Comparison of ENCODE assay signal across 7 cellular contexts in genomic region chr11:67372232-67372992, GRCh38. TPM values are rescaled to one million over a fixed set of nuclear protein-coding genes. Genes with fewer than 3 reads are reported as not detected.
DNase-seq lines count a peak whose midpoint lies in the region; ATAC-seq, FAIRE-seq and TF ChIP-seq lines count a peak whose summit lies in the region.
"Had no signal": no experiment of that assay in that cellular context is flagged by ENCODE, and none has a peak within 500 bp of the region (broad histone marks: within the 10 kb centered on the region; RNA-seq: fewer than 3 reads in every experiment).

No MANE protein-coding gene starts in this region.

- H3K4me2 ChIP-seq in K562 (ENCODE audit: insufficient read depth, low read length), result peak overlapping the region; percentile 79

- TF ChIP-seq RAD21 in K562 (CRISPR knock-in tag; conservative IDR thresholded peaks at IDR 0.05 in 1 of 2, IDR thresholded peaks at IDR 0.05 in 1 of 2), result no peak

- 4% methylated on average over 25 of the region's 81 CpGs for WGBS in K562 (ENCODE audit: insufficient coverage, low coverage, missing lambda C conversion rate)

- peaks cover 0 to 6% of the 10 kb centered on the region in 2 donors for H3K27me3 Mint-ChIP-seq in natural killer cell (ENCODE audit: low read depth in 2 of 2)
- peaks cover 34% of the 10 kb centered on the region for H3K27me3 Mint-ChIP-seq in activated CD4-positive, alpha-beta T cell treated with anti-CD3 and anti-CD28 coated beads for 36 hours

- H3K27ac ChIP-seq in K562 (ENCODE audit: extremely low read depth, low read depth, low read length), result peak overlapping the region; percentile 95

- peak overlapping the region; percentile 57 for H3K4me3 ChIP-seq in GM12875 (ENCODE audit: low read depth, low read length)
- peak overlapping the region; percentile 96 for H3K4me3 ChIP-seq in K562

- H3K9me3 Mint-ChIP-seq in natural killer cell, result no peaks in the 10 kb centered on the region
- no peaks in the 10 kb centered on the region for H3K9me3 Mint-ChIP-seq in activated CD4-positive, alpha-beta T cell treated with anti-CD3 and anti-CD28 coated beads for 36 hours (ENCODE audit: low read depth)

- H3K36me3 ChIP-seq in K562 (ENCODE audit: control insufficient read depth, insufficient read depth, low read length), result no peaks in the 10 kb centered on the region

- H2AFZ ChIP-seq in K562 (ENCODE audit: low read depth, low read length), result peak overlapping the region; percentile 62

- no peak for TF ChIP-seq CTCF in GM12875 (IDR thresholded peaks at IDR 0.05; ENCODE audit: borderline replicate concordance, insufficient read depth, low read depth, low read length)
- TF ChIP-seq CTCF in K562 (IDR thresholded peaks at IDR 0.05 in 2 of 3, conservative IDR thresholded peaks at IDR 0.05 in 1 of 3; ENCODE audit: insufficient read depth in 2 of 3, low read depth in 1 of 3, low read length in 3 of 3), result no peak
- no peak for TF ChIP-seq CTCF in natural killer cell (IDR thresholded peaks at IDR 0.05)

- POLR2A ChIA-PET in K562 (lab: Yijun Ruan, JAX), result interaction anchor here (1.2 to 3.0 kb wide), 3 partner anchors 9 to 21 kb away, joined by 3 to 10 read pairs (median 5); no protein-coding TSS in a partner anchor
- POLR2A ChIA-PET in activated CD4-positive, alpha-beta T cell treated with anti-CD3 and anti-CD28 coated beads for 36 hours (lab: Charles Lee), result no interaction called here

- H3K27me3 ChIP-seq in K562 (ENCODE audit: control insufficient read depth in 2 of 2, insufficient read depth in 2 of 2, low read length in 2 of 2), result no peaks in the 10 kb centered on the region

- peak; percentile 5 for ATAC-seq in K562
- ATAC-seq in natural killer cell, result no peak
- ATAC-seq in activated CD4-positive, alpha-beta T cell treated with anti-CD3 and anti-CD28 coated beads for 36 hours, result no peak

- CTCF ChIA-PET in K562 (lab: Yijun Ruan, JAX; ENCODE audit: low intra/inter-chr PET ratio), result interaction anchor here (4.1 kb wide), 1 partner anchor 15 kb away, joined by 21 read pairs; no protein-coding TSS in a partner anchor
- CTCF ChIA-PET in activated CD4-positive, alpha-beta T cell treated with anti-CD3 and anti-CD28 coated beads for 36 hours (lab: Charles Lee), result interaction anchor here (0.6 to 20.0 kb wide), 8 partner anchors 9 to 41 kb away, joined by 3 to 445 read pairs (median 10); partner anchors contain the start of genes POLD4 and PPP1CA

- peak; percentile 67 to 89 (median 83) for DNase-seq in K562 (ENCODE audit: extremely low read depth in 1 of 4, low spot score in 3 of 4)
- DNase-seq in natural killer cell, result no peak
- no peak for DNase-seq in stimulated activated CD4-positive, alpha-beta T cell treated with anti-CD3 and anti-CD28 coated beads, Interleukin-4, amount 100 ng/mL, for 1 hour
- DNase-seq in activated CD4-positive, alpha-beta T cell treated with anti-CD3 and anti-CD28 coated beads, Interleukin-2, amount 50 U/mL, for 1 hour, result no peak
- no peak for DNase-seq in activated CD4-positive, alpha-beta T cell treated with anti-CD3 and anti-CD28 coated beads for 36 hours

- BruUV-seq in K562 (replicated peaks; lab: Mats Ljungman, UMichigan), result no TSS peak

- intact Hi-C loops in K562 (cut with micrococcal nuclease), result no loop called here
- intact Hi-C loops in natural killer cell (cut with micrococcal nuclease), result loop anchor here (5.0 kb wide), 2 partner anchors 85 to 105 kb away; partner anchors contain the start of genes ANKRD13D and GRK2
- intact Hi-C loops in activated CD4-positive, alpha-beta T cell treated with anti-CD3 and anti-CD28 coated beads for 36 hours (cut with DNase I, micrococcal nuclease), result no loop called here

- no peak for TF ChIP-seq EP300 in K562 (IDR thresholded peaks at IDR 0.05; ENCODE audit: low read length)

- H3K36me3 Mint-ChIP-seq in natural killer cell, result no peaks in the 10 kb centered on the region
- no peaks in the 10 kb centered on the region for H3K36me3 Mint-ChIP-seq in activated CD4-positive, alpha-beta T cell treated with anti-CD3 and anti-CD28 coated beads for 36 hours (ENCODE audit: low read depth)

- H3K9me3 ChIP-seq in K562 (replicated peaks; ENCODE audit: control insufficient read depth, insufficient read depth, low read depth, low read length), result no peaks in the 10 kb centered on the region

- peak overlapping the region; percentile 90 to 95; a peak in 3 of 4 replicates for H3K9ac ChIP-seq in K562 (ENCODE audit: insufficient read depth in 1 of 2, low read depth in 2 of 2, low read length in 2 of 2)

- H3K4me1 Mint-ChIP-seq in natural killer cell, result peaks cover 50 to 61% of the 10 kb centered on the region in 2 donors
- H3K4me1 Mint-ChIP-seq in activated CD4-positive, alpha-beta T cell treated with anti-CD3 and anti-CD28 coated beads for 36 hours, result peaks cover 42% of the 10 kb centered on the region

- no peak for TF ChIP-seq POLR2A in K562 (conservative IDR thresholded peaks at IDR 0.05)

- FAIRE-seq in K562 (lab: Jason Lieb, UNC), result no peak

- peak overlapping the region; percentile 68 to 89 for H3K27ac Mint-ChIP-seq in natural killer cell
- no peak overlapping the region for H3K27ac Mint-ChIP-seq in activated CD4-positive, alpha-beta T cell treated with anti-CD3 and anti-CD28 coated beads for 36 hours

- H4K20me1 ChIP-seq in K562 (replicated peaks; ENCODE audit: control insufficient read depth, insufficient read depth, low read length), result no peaks in the 10 kb centered on the region

- no peaks in the 10 kb centered on the region for H3K9me1 ChIP-seq in K562 (ENCODE audit: control insufficient read depth, insufficient read depth, low read length)

- in situ Hi-C loops in K562 (cut with MboI), result no loop called here

- peaks cover 39% of the 10 kb centered on the region; the same call in 2 of the 3 replicates for H3K79me2 ChIP-seq in K562 (ENCODE audit: control insufficient read depth, insufficient read depth, low read length)

- H3K4me3 Mint-ChIP-seq in natural killer cell, result peak overlapping the region; percentile 37
- H3K4me3 Mint-ChIP-seq in activated CD4-positive, alpha-beta T cell treated with anti-CD3 and anti-CD28 coated beads for 36 hours, result no peak overlapping the region

- H3K4me1 ChIP-seq in K562 (replicated peaks in 1 of 2; ENCODE audit: control insufficient read depth in 2 of 2, insufficient read depth in 2 of 2, low read length in 2 of 2), result peaks cover 52 to 69% of the 10 kb centered on the region in 2 experiments

RNA-seq across cellular contexts. Expression of gene CLCF1, which starts 1.0 kb away (rescaled TPM):
- total RNA-seq in K562 (2011; cell fraction: chromatin; rRNA removed; ENCODE audit: low replicate concordance), result 4.3 and 8.4 TPM in 2 replicates
- 3.4 and 5.3 TPM in 2 replicates for total RNA-seq in K562 (2011; cell fraction: nucleolus; rRNA removed)
- total RNA-seq in K562 (2011; cell fraction: nucleoplasm; rRNA removed), result 3.7 and 8.0 TPM in 2 replicates
- 2.4 and 3.2 TPM in 2 replicates for total RNA-seq in K562 (2014; rRNA removed)
- total RNA-seq in K562 (2014; rRNA removed; fragmentation: Illumina TruSeq; extraction: Trizol), result 1.1 and 1.2 TPM in 2 replicates
- 1.9 and 2.0 TPM in 2 replicates for total RNA-seq in K562 (2015; rRNA removed; fragmentation: Illumina TruSeq; extraction: Trizol)
- total RNA-seq in K562 (2021), result 3.6 and 4.3 TPM in 2 replicates
- polyA plus RNA-seq in K562 (2011; rRNA removed), result 3.0 and 4.1 TPM in 2 replicates
- polyA plus RNA-seq in K562 (2011; cell fraction: cytosol; rRNA removed), result 5.7 and 8.8 TPM in 2 replicates
- 9.3 and 20.8 TPM in 2 replicates for polyA plus RNA-seq in K562 (2011; cell fraction: nucleus; rRNA removed)
- polyA plus RNA-seq in K562 (2012), result 2.9 and 5.3 TPM in 2 replicates
- polyA plus RNA-seq in K562 (2014; fragmentation: Illumina TruSeq; extraction: Trizol), result 3.1 and 3.6 TPM in 2 replicates
- polyA plus RNA-seq in K562 (2014; fragmentation: Nextera tagmentation; extraction: Ambion mirVana), result under 1 TPM; 0.49 to 0.80 TPM
- 3.8 and 5.8 TPM in 2 replicates for polyA plus RNA-seq in K562 (2014; rRNA removed)
- polyA minus RNA-seq in K562 (2011; rRNA and poly(A)+ RNA removed), result 0.78 and 2.1 TPM in 2 replicates
- polyA minus RNA-seq in K562 (2011; cell fraction: cytosol; rRNA and poly(A)+ RNA removed), result 2.4 and 4.2 TPM in 2 replicates
- 1.7 and 1.8 TPM in 2 replicates for polyA minus RNA-seq in K562 (2011; cell fraction: nucleus; rRNA and poly(A)+ RNA removed)
- total RNA-seq in natural killer cell, result 10 to 100 TPM in 2 of 3 donors, 1 to 10 TPM in 1; 9.8 to 13.4 (median 10.3) TPM
- total RNA-seq in activated CD4-positive, alpha-beta T cell treated with anti-CD3 and anti-CD28 coated beads for 36 hours, result under 1 TPM; 0.09 to 0.27 TPM

RNA-seq across cellular contexts. Expression of gene POLD4, which starts 19.1 kb away (rescaled TPM):
- total RNA-seq in K562 (2011; cell fraction: chromatin; rRNA removed; ENCODE audit: low replicate concordance), result 26.2 and 67.4 TPM in 2 replicates
- 64.6 and 81.5 TPM in 2 replicates for total RNA-seq in K562 (2011; cell fraction: nucleolus; rRNA removed)
- 46.1 and 55.9 TPM in 2 replicates for total RNA-seq in K562 (2011; cell fraction: nucleoplasm; rRNA removed)
- total RNA-seq in K562 (2014; rRNA removed), result 53.6 and 56.2 TPM in 2 replicates
- total RNA-seq in K562 (2014; rRNA removed; fragmentation: Illumina TruSeq; extraction: Trizol), result 8.3 and 9.9 TPM in 2 replicates
- total RNA-seq in K562 (2015; rRNA removed; fragmentation: Illumina TruSeq; extraction: Trizol), result 18.3 and 18.7 TPM in 2 replicates
- 32.7 and 42.1 TPM in 2 replicates for total RNA-seq in K562 (2021)
- polyA plus RNA-seq in K562 (2011; rRNA removed), result 39.4 and 42.2 TPM in 2 replicates
- polyA plus RNA-seq in K562 (2011; cell fraction: cytosol; rRNA removed), result 73.0 and 175 TPM in 2 replicates
- polyA plus RNA-seq in K562 (2011; cell fraction: nucleus; rRNA removed), result 55.9 and 110 TPM in 2 replicates
- 66.3 and 137 TPM in 2 replicates for polyA plus RNA-seq in K562 (2012)
- 10.6 and 25.7 TPM in 2 replicates for polyA plus RNA-seq in K562 (2014; fragmentation: Illumina TruSeq; extraction: Trizol)
- polyA plus RNA-seq in K562 (2014; fragmentation: Nextera tagmentation; extraction: Ambion mirVana), result 1 to 10 TPM; 5.8 to 6.1 TPM
- polyA plus RNA-seq in K562 (2014; rRNA removed), result 64.5 and 69.7 TPM in 2 replicates
- 6.7 and 10.2 TPM in 2 replicates for polyA minus RNA-seq in K562 (2011; rRNA and poly(A)+ RNA removed)
- polyA minus RNA-seq in K562 (2011; cell fraction: cytosol; rRNA and poly(A)+ RNA removed), result 21.3 and 21.8 TPM in 2 replicates
- polyA minus RNA-seq in K562 (2011; cell fraction: nucleus; rRNA and poly(A)+ RNA removed), result 27.2 and 29.6 TPM in 2 replicates
- 10 to 100 TPM; 45.8 to 63.7 (median 60.5) TPM for total RNA-seq in natural killer cell
- total RNA-seq in activated CD4-positive, alpha-beta T cell treated with anti-CD3 and anti-CD28 coated beads for 36 hours, result 10 to 100 TPM; 31.3 to 37.5 TPM

RNA-seq across cellular contexts. Expression of gene RAD9A, which starts 19.4 kb away (rescaled TPM):
- total RNA-seq in K562 (2011; cell fraction: chromatin; rRNA removed; ENCODE audit: low replicate concordance), result 59.7 and 169 TPM in 2 replicates
- total RNA-seq in K562 (2011; cell fraction: nucleolus; rRNA removed), result 116 and 126 TPM in 2 replicates
- 63.0 and 77.4 TPM in 2 replicates for total RNA-seq in K562 (2011; cell fraction: nucleoplasm; rRNA removed)
- total RNA-seq in K562 (2014; rRNA removed) (17.1 and 25.1 TPM in 2 replicates), K562 (2014; rRNA removed; fragmentation: Illumina TruSeq; extraction: Trizol) (5.7 and 6.7 TPM in 2 replicates), K562 (2015; rRNA removed; fragmentation: Illumina TruSeq; extraction: Trizol) (15.3 and 16.1 TPM in 2 replicates), K562 (2021) (33.3 and 41.2 TPM in 2 replicates), natural killer cell (10 to 100 TPM; 30.2 to 47.1 (median 37.3) TPM)
- polyA plus RNA-seq in K562 (2011; rRNA removed) (16.0 and 30.7 TPM in 2 replicates), K562 (2014; fragmentation: Illumina TruSeq; extraction: Trizol) (27.3 and 29.2 TPM in 2 replicates), K562 (2014; fragmentation: Nextera tagmentation; extraction: Ambion mirVana) (1 to 10 TPM; 1.4 to 1.5 TPM), K562 (2014; rRNA removed) (35.9 and 39.7 TPM in 2 replicates)
- polyA plus RNA-seq in K562 (2011; cell fraction: cytosol; rRNA removed), result 23.8 and 34.6 TPM in 2 replicates
- polyA plus RNA-seq in K562 (2011; cell fraction: nucleus; rRNA removed), result 98.1 and 127 TPM in 2 replicates
- 33.0 and 38.6 TPM in 2 replicates for polyA plus RNA-seq in K562 (2012)
- 5.2 and 7.3 TPM in 2 replicates for polyA minus RNA-seq in K562 (2011; rRNA and poly(A)+ RNA removed)
- 15.1 and 20.2 TPM in 2 replicates for polyA minus RNA-seq in K562 (2011; cell fraction: cytosol; rRNA and poly(A)+ RNA removed)
- polyA minus RNA-seq in K562 (2011; cell fraction: nucleus; rRNA and poly(A)+ RNA removed), result 22.5 and 24.4 TPM in 2 replicates
- total RNA-seq in activated CD4-positive, alpha-beta T cell treated with anti-CD3 and anti-CD28 coated beads for 36 hours, result 10 to 100 TPM; 28.8 to 30.0 TPM

RNA-seq across cellular contexts. Expression of gene PPP1CA, which starts 29.2 kb away (rescaled TPM):
- 37.0 and 127 TPM in 2 replicates for total RNA-seq in K562 (2011; cell fraction: chromatin; rRNA removed; ENCODE audit: low replicate concordance)
- total RNA-seq in K562 (2011; cell fraction: nucleolus; rRNA removed), result 133 and 148 TPM in 2 replicates
- total RNA-seq in K562 (2011; cell fraction: nucleoplasm; rRNA removed), result 56.8 and 75.5 TPM in 2 replicates
- total RNA-seq in K562 (2014; rRNA removed), result 228 and 302 TPM in 2 replicates
- 104 and 122 TPM in 2 replicates for total RNA-seq in K562 (2014; rRNA removed; fragmentation: Illumina TruSeq; extraction: Trizol)
- 188 and 200 TPM in 2 replicates for total RNA-seq in K562 (2015; rRNA removed; fragmentation: Illumina TruSeq; extraction: Trizol)
- 235 and 242 TPM in 2 replicates for total RNA-seq in K562 (2021)
- 167 and 176 TPM in 2 replicates for polyA plus RNA-seq in K562 (2011; rRNA removed)
- polyA plus RNA-seq in K562 (2011; cell fraction: cytosol; rRNA removed), result 324 and 501 TPM in 2 replicates
- 128 and 201 TPM in 2 replicates for polyA plus RNA-seq in K562 (2011; cell fraction: nucleus; rRNA removed)
- 225 and 287 TPM in 2 replicates for polyA plus RNA-seq in K562 (2012)
- polyA plus RNA-seq in K562 (2014; fragmentation: Illumina TruSeq; extraction: Trizol), result 205 and 253 TPM in 2 replicates
- 10 to 100 TPM; 18.2 to 51.4 TPM for polyA plus RNA-seq in K562 (2014; fragmentation: Nextera tagmentation; extraction: Ambion mirVana)
- 191 and 208 TPM in 2 replicates for polyA plus RNA-seq in K562 (2014; rRNA removed)
- polyA minus RNA-seq in K562 (2011; rRNA and poly(A)+ RNA removed), result 80.8 and 116 TPM in 2 replicates
- 120 and 127 TPM in 2 replicates for polyA minus RNA-seq in K562 (2011; cell fraction: cytosol; rRNA and poly(A)+ RNA removed)
- 44.8 and 70.1 TPM in 2 replicates for polyA minus RNA-seq in K562 (2011; cell fraction: nucleus; rRNA and poly(A)+ RNA removed)
- 100 to 1,000 TPM; 222 to 245 (median 233) TPM for total RNA-seq in natural killer cell
- 100 to 1,000 TPM; 199 to 227 TPM for total RNA-seq in activated CD4-positive, alpha-beta T cell treated with anti-CD3 and anti-CD28 coated beads for 36 hours

RNA-seq across cellular contexts. Expression of gene TBC1D10C, which starts 31.5 kb away (rescaled TPM):
- total RNA-seq in K562 (2011; cell fraction: chromatin; rRNA removed; ENCODE audit: low replicate concordance), result 0.39 and 3.0 TPM in 2 replicates
- 1.8 and 3.3 TPM in 2 replicates for total RNA-seq in K562 (2011; cell fraction: nucleolus; rRNA removed)
- total RNA-seq in K562 (2011; cell fraction: nucleoplasm; rRNA removed), result 0.81 and 1.9 TPM in 2 replicates
- total RNA-seq in K562 (2014; rRNA removed), result 0.68 and 1.1 TPM in 2 replicates
- 0.22 and 0.26 TPM in 2 replicates for total RNA-seq in K562 (2014; rRNA removed; fragmentation: Illumina TruSeq; extraction: Trizol)
- total RNA-seq in K562 (2015; rRNA removed; fragmentation: Illumina TruSeq; extraction: Trizol), result 0.90 and 1.1 TPM in 2 replicates
- 1.2 and 1.5 TPM in 2 replicates for total RNA-seq in K562 (2021)
- 0.95 and 1.1 TPM in 2 replicates for polyA plus RNA-seq in K562 (2011; rRNA removed)
- polyA plus RNA-seq in K562 (2011; cell fraction: cytosol; rRNA removed), result 1.1 and 2.0 TPM in 2 replicates
- 8.2 and 12.2 TPM in 2 replicates for polyA plus RNA-seq in K562 (2011; cell fraction: nucleus; rRNA removed)
- 1.2 and 2.3 TPM in 2 replicates for polyA plus RNA-seq in K562 (2012)
- polyA plus RNA-seq in K562 (2014; fragmentation: Illumina TruSeq; extraction: Trizol), result 0.16 and 0.71 TPM in 2 replicates
- not detected for polyA plus RNA-seq in K562 (2014; fragmentation: Nextera tagmentation; extraction: Ambion mirVana)
- 0.93 and 1.7 TPM in 2 replicates for polyA plus RNA-seq in K562 (2014; rRNA removed)
- polyA minus RNA-seq in K562 (2011; rRNA and poly(A)+ RNA removed), result 0.27 and 0.53 TPM in 2 replicates
- polyA minus RNA-seq in K562 (2011; cell fraction: cytosol; rRNA and poly(A)+ RNA removed), result not detected in 2 replicates
- polyA minus RNA-seq in K562 (2011; cell fraction: nucleus; rRNA and poly(A)+ RNA removed), result 1.8 and 2.3 TPM in 2 replicates
- total RNA-seq in natural killer cell, result 100 to 1,000 TPM; 314 to 359 (median 342) TPM
- 100 to 1,000 TPM in 1 of 2 experiments, 10 to 100 TPM in 1; 83.2 to 123 TPM for total RNA-seq in activated CD4-positive, alpha-beta T cell treated with anti-CD3 and anti-CD28 coated beads for 36 hours
- total RNA-seq: RPMI7951 had no signal

Comparison
In these comparisons a context has a peak if more than half of its experiments do, and no peak if none do; other contexts are left out.
1. DNase-seq: peak in K562 (4 of 4); none in natural killer cell (single experiment), stimulated activated CD4-positive, alpha-beta T cell treated with anti-CD3 and anti-CD28 coated beads, Interleukin-4, amount 100 ng/mL, for 1 hour (single experiment), activated CD4-positive, alpha-beta T cell treated with anti-CD3 and anti-CD28 coated beads, Interleukin-2, amount 50 U/mL, for 1 hour (single experiment) and activated CD4-positive, alpha-beta T cell treated with anti-CD3 and anti-CD28 coated beads for 36 hours (single experiment).